ENCODE assay signal across 26 cellular contexts in genomic region chr1:59124166-59124565, GRCh38.
DNase-seq lines count a peak whose midpoint lies in the region; ATAC-seq, FAIRE-seq and TF ChIP-seq lines count a peak whose summit lies in the region.
"Had no signal": no experiment of that assay in that cellular context is flagged by ENCODE, and none has a peak within 500 bp of the region (broad histone marks: within the 10 kb centered on the region; RNA-seq: fewer than 3 reads in every experiment).

No MANE protein-coding gene starts in this region.

- no peaks in the 10 kb centered on the region for H3K79me2 ChIP-seq in astrocyte (ENCODE audit: insufficient read depth, low read length)
- no peaks in the 10 kb centered on the region for H3K79me2 ChIP-seq in PC-9 (ENCODE audit: low read depth)
- H3K79me2 ChIP-seq: hepatocyte had no signal

- in situ Hi-C loops in GM13976 (cut with MboI; ENCODE audit: low sequenced_read_pairs, unreplicated experiment): no loop called here

- H3K27me3 ChIP-seq in astrocyte (ENCODE audit: insufficient read depth, low read length): no peaks in the 10 kb centered on the region
- no peaks in the 10 kb centered on the region for H3K27me3 ChIP-seq in PC-9 (ENCODE audit: insufficient read depth, low read depth)
- H3K27me3 ChIP-seq: BLaER1 treated with 17β-estradiol and CSF1 and Interleukin-3, amounts not matched to agents 10 nM and 100 nM; colonic mucosa; hepatocyte; upper lobe of right lung had no signal

- no peaks in the 10 kb centered on the region for H3K36me3 ChIP-seq in astrocyte (ENCODE audit: insufficient read depth, low read length)
- no peaks in the 10 kb centered on the region for H3K36me3 ChIP-seq in PC-9 (ENCODE audit: low read depth)
- H3K36me3 ChIP-seq: BLaER1 treated with 17β-estradiol and CSF1 and Interleukin-3, amounts not matched to agents 10 nM and 100 nM; colonic mucosa; left ventricle myocardium inferior; upper lobe of right lung had no signal

- intact Hi-C loops in PC-9 (cut with micrococcal nuclease; ENCODE audit: unreplicated experiment): no loop called here

- BruUV-seq in PC-9 (replicated peaks; lab: Mats Ljungman, UMichigan): no TSS peak

- H3K9me3 Mint-ChIP-seq in astrocyte (ENCODE audit: unreplicated experiment): no peaks in the 10 kb centered on the region
- H3K9me3 Mint-ChIP-seq: H9 had no signal

- H3K27me3 Mint-ChIP-seq in astrocyte (ENCODE audit: low read depth, unreplicated experiment): no peaks in the 10 kb centered on the region

- no peak overlapping the region for H2AFZ ChIP-seq in astrocyte (ENCODE audit: low read depth, low read length)
- no peak overlapping the region for H2AFZ ChIP-seq in PC-9
- H2AFZ ChIP-seq: hepatocyte had no signal

- CTCF ChIA-PET in PC-9 (lab: Charles Lee): no interaction called here

- H3K27ac ChIP-seq in astrocyte (ENCODE audit: low read depth, low read length) (peak overlapping the region; percentile 74), PC-9 (no peak overlapping the region)
- H3K27ac ChIP-seq: BLaER1 treated with 17β-estradiol and CSF1 and Interleukin-3, amounts not matched to agents 10 nM and 100 nM; colonic mucosa; hepatocyte; left ventricle myocardium inferior; upper lobe of right lung had no signal

- FAIRE-seq in astrocyte (lab: Jason Lieb, UNC): peak; percentile 23
- FAIRE-seq: K562, TTC549 had no signal

- H3K4me3 Mint-ChIP-seq in astrocyte (ENCODE audit: unreplicated experiment): no peak overlapping the region
- H3K4me3 Mint-ChIP-seq: H9, nephron progenitor cell had no signal

- no peak for TF ChIP-seq CTCF in astrocyte (IDR thresholded peaks at IDR 0.05; ENCODE audit: insufficient read depth, low read depth, low read length)
- TF ChIP-seq CTCF in fibroblast of pulmonary artery (IDR thresholded peaks at IDR 0.05; ENCODE audit: low read length, missing control alignments): no peak
- TF ChIP-seq CTCF in PC-9 (conservative IDR thresholded peaks at IDR 0.05): no peak
- no peak for TF ChIP-seq CTCF in GM13976 (IDR thresholded peaks at IDR 0.05; ENCODE audit: borderline replicate concordance, control extremely low read depth, extremely low read depth, insufficient read depth, missing control alignments)

- peak overlapping the region; percentile 5 for H3K4me2 ChIP-seq in astrocyte (ENCODE audit: low read length)
- no peak overlapping the region for H3K4me2 ChIP-seq in PC-9
- H3K4me2 ChIP-seq: BLaER1 treated with 17β-estradiol and CSF1 and Interleukin-3, amounts not matched to agents 10 nM and 100 nM; hepatocyte had no signal

- no peaks in the 10 kb centered on the region for H3K9me2 ChIP-seq in PC-9 (ENCODE audit: insufficient read depth)

- H3K36me3 Mint-ChIP-seq in astrocyte (ENCODE audit: low read depth, unreplicated experiment): no peaks in the 10 kb centered on the region

- H3K27ac Mint-ChIP-seq in astrocyte (ENCODE audit: unreplicated experiment): no peak overlapping the region
- H3K27ac Mint-ChIP-seq: activated naive CD4-positive, alpha-beta T cell treated with anti-CD3 and anti-CD28 coated beads, Interleukin-2, amount 50 U/mL, for 72 hours; H9; immature natural killer cell; nephron progenitor cell had no signal

- no peak overlapping the region for H3K9ac ChIP-seq in astrocyte (ENCODE audit: low read length)
- H3K9ac ChIP-seq: BLaER1 treated with 17β-estradiol and CSF1 and Interleukin-3, amounts not matched to agents 10 nM and 100 nM had no signal

- peaks cover 50% of the 10 kb centered on the region for H3K4me1 Mint-ChIP-seq in astrocyte (ENCODE audit: low read depth, unreplicated experiment)
- H3K4me1 Mint-ChIP-seq: nephron progenitor cell had no signal

- H3K9me3 ChIP-seq in astrocyte (ENCODE audit: insufficient read depth, low read depth, low read length) (no peaks in the 10 kb centered on the region), PC-9 (ENCODE audit: insufficient read depth, low read depth) (no peaks in the 10 kb centered on the region)
- H3K9me3 ChIP-seq: BLaER1 treated with 17β-estradiol and CSF1 and Interleukin-3, amounts not matched to agents 10 nM and 100 nM; colonic mucosa; left ventricle myocardium inferior; upper lobe of right lung had no signal

- ATAC-seq in GM21786 (IDR thresholded peaks at IDR 0.05; ENCODE audit: unreplicated experiment): no peak
- no peak for ATAC-seq in esophagus mucosa
- ATAC-seq: activated naive CD4-positive, alpha-beta T cell treated with anti-CD3 and anti-CD28 coated beads, Interleukin-2, amount 50 U/mL, for 72 hours; K562; upper lobe of right lung had no signal

- H4K20me1 ChIP-seq in astrocyte (ENCODE audit: insufficient read depth, low read length): no peaks in the 10 kb centered on the region
- H4K20me1 ChIP-seq in PC-9 (ENCODE audit: insufficient read depth): no peaks in the 10 kb centered on the region
- H4K20me1 ChIP-seq: BLaER1 treated with 17β-estradiol and CSF1 and Interleukin-3, amounts not matched to agents 10 nM and 100 nM had no signal

- POLR2A ChIA-PET in PC-9 (lab: Charles Lee; ENCODE audit: unreplicated experiment): no interaction called here

- DNase-seq in AG08395 (ENCODE audit: low spot score) (peak; percentile 29), HCEC 1CT (peak; percentile 43), astrocyte (ENCODE audit: low read depth) (no peak), fibroblast of pulmonary artery (ENCODE audit: low read depth) (peak; percentile 65), PC-9 (no peak), GM13976 (ENCODE audit: low spot score) (no peak)
- DNase-seq: colonic mucosa, H9, immature natural killer cell, left ventricle myocardium inferior, NCI-H1092, NCI-H2029, NCI-H2227 treated with DMSO at 0.1 percent for 48 hours, NCI-H748 treated with DMSO at 0.1 percent for 48 hours, nephron progenitor cell, posterior cingulate gyrus, SHP77 treated with DMSO at 0.1 percent for 48 hours, substantia nigra, upper lobe of right lung had no signal

- H3K4me3 ChIP-seq in astrocyte (ENCODE audit: insufficient read depth, low read depth, low read length) (no peak overlapping the region), fibroblast of pulmonary artery (replicated peaks; ENCODE audit: low read depth, low read length) (no peak overlapping the region), PC-9 (no peak overlapping the region)
- H3K4me3 ChIP-seq: BLaER1 treated with 17β-estradiol and CSF1 and Interleukin-3, amounts not matched to agents 10 nM and 100 nM; colonic mucosa; hepatocyte; K562; left ventricle myocardium inferior; upper lobe of right lung had no signal

- H3F3A ChIP-seq in PC-9 (ENCODE audit: insufficient read depth, low read depth): no peaks in the 10 kb centered on the region

- H3K4me1 ChIP-seq in astrocyte (ENCODE audit: insufficient read depth, low read length) (peaks cover 41% of the 10 kb centered on the region), PC-9 (replicated peaks; ENCODE audit: insufficient read depth) (peaks cover 12% of the 10 kb centered on the region; the same call in 1 of the 2 replicates)
- H3K4me1 ChIP-seq: colonic mucosa, left ventricle myocardium inferior, upper lobe of right lung had no signal

Comparison
In these comparisons a context has a peak if more than half of its experiments do, and no peak if none do; other contexts are left out.
1. DNase-seq: peak in AG08395 (single experiment), HCEC 1CT (single experiment) and fibroblast of pulmonary artery (single experiment); none in astrocyte (single experiment), PC-9 (0 of 2) and GM13976 (single experiment).